Comparison of ENCODE assay signal across 3 cellular contexts in genomic region chr21:29801122-29801521, GRCh38.
TF ChIP-seq lines count a peak whose summit lies in the region.

No MANE protein-coding gene starts in this region.

TF ChIP-seq in HEK293T, 16 proteins besides CTCF, POLR2A, EP300 and RAD21:
- peak; percentile 68 for TF ChIP-seq ELF4 (IDR thresholded peaks at IDR 0.05)
- no peak for TF ChIP-seq HDGF (IDR thresholded peaks at IDR 0.05; ENCODE audit: borderline replicate concordance)
- no peak for TF ChIP-seq SUZ12 (IDR thresholded peaks at IDR 0.05)
- TF ChIP-seq BHLHE40 (IDR thresholded peaks at IDR 0.05; ENCODE audit: borderline replicate concordance), result no peak
- no peak for TF ChIP-seq SP1 (IDR thresholded peaks at IDR 0.05)

TF ChIP-seq in IMR-90, 13 proteins besides CTCF, POLR2A, EP300 and RAD21:
- TF ChIP-seq SMC3 (IDR thresholded peaks at IDR 0.05; ENCODE audit: low read depth, low read length) (no peak), MAFK (IDR thresholded peaks at IDR 0.05; ENCODE audit: low read depth, low read length) (peak; percentile 30; the same call in 1 of the 2 replicates), NFE2L2 (IDR thresholded peaks at IDR 0.05; ENCODE audit: low read depth, low read length) (no peak), RCOR1 (IDR thresholded peaks at IDR 0.05; ENCODE audit: insufficient replicate concordance, low read length) (no peak), USF2 (IDR thresholded peaks at IDR 0.05; ENCODE audit: low read depth, low read length) (no peak)

TF ChIP-seq in K562, 482 proteins besides CTCF, POLR2A, EP300 and RAD21:
- TF ChIP-seq MAFF (IDR thresholded peaks at IDR 0.05; ENCODE audit: low read length) (peak; percentile 47; the same call in 1 of the 2 replicates), JUND (IDR thresholded peaks at IDR 0.05; ENCODE audit: borderline replicate concordance, low read depth, low read length) (no peak), JUND (tag; IDR thresholded peaks at IDR 0.05; ENCODE audit: borderline replicate concordance, low read depth, low read length) (no peak), RNF2 (IDR thresholded peaks at IDR 0.05) (no peak), CHD2 (IDR thresholded peaks at IDR 0.05; ENCODE audit: low read depth, low read length) (no peak), ZBTB40 (IDR thresholded peaks at IDR 0.05) (peak; percentile 71), ZBTB40 (CRISPR knock-in tag; IDR thresholded peaks at IDR 0.05) (no peak), ZNF316 (IDR thresholded peaks at IDR 0.05) (peak; percentile 69), MAFG (tag; conservative IDR thresholded peaks at IDR 0.05) (peak; percentile 31; the same call in 1 of the 2 replicates), C11orf30 (IDR thresholded peaks at IDR 0.05; ENCODE audit: low read depth) (peak; percentile 56; the same call in 1 of the 2 replicates), GATAD2B (IDR thresholded peaks at IDR 0.05; ENCODE audit: borderline replicate concordance) (no peak), TCF7 (IDR thresholded peaks at IDR 0.05; ENCODE audit: borderline replicate concordance) (no peak), DACH1 (IDR thresholded peaks at IDR 0.05; ENCODE audit: partially characterized antibody) (peak; percentile 11)
